In genomic region chr10:122140941-122141623, GRCh38 we compare ENCODE assay signal across 9 cellular contexts.
DNase-seq lines count a peak whose midpoint lies in the region; ATAC-seq and TF ChIP-seq lines count a peak whose summit lies in the region.
"Had no signal": no experiment of that assay in that cellular context is flagged by ENCODE, and none has a peak within 500 bp of the region (broad histone marks: within the 10 kb centered on the region; RNA-seq: fewer than 3 reads in every experiment).

No MANE protein-coding gene starts in this region.

- ATAC-seq in HG02798 (IDR thresholded peaks at IDR 0.05; ENCODE audit: poor library complexity, unreplicated experiment) = no peak

- H3K4me3 Mint-ChIP-seq in type B pancreatic cell = peak overlapping the region; percentile 20
- H3K4me3 Mint-ChIP-seq: mesothelial cell of epicardium had no signal

- H3K27me3 Mint-ChIP-seq in type B pancreatic cell = no peaks in the 10 kb centered on the region

- peaks cover 33% of the 10 kb centered on the region for H3K36me3 Mint-ChIP-seq in type B pancreatic cell

- no peak for TF ChIP-seq CTCF in type B pancreatic cell (conservative IDR thresholded peaks at IDR 0.05)

- peaks cover 55% of the 10 kb centered on the region for H3K4me1 Mint-ChIP-seq in type B pancreatic cell (ENCODE audit: unreplicated experiment)

- peak; percentile 57 for DNase-seq in NCI-H146 (lab: John Stamatoyannopoulos, UW)
- no peak for DNase-seq in NCI-H146 treated with DMSO at 0.1 percent for 48 hours (lab: John Stamatoyannopoulos, UW; ENCODE audit: unreplicated experiment)
- DNase-seq in astrocyte of the hippocampus (ENCODE audit: low read depth, low spot score) = peak; percentile 91
- peak; percentile 95 for DNase-seq in kidney tubule cell (ENCODE audit: low spot score)
- DNase-seq in type B pancreatic cell (ENCODE audit: extremely low spot score, unreplicated experiment) = no peak
- DNase-seq in NCI-H1417 (lab: John Stamatoyannopoulos, UW) = no peak
- no peak for DNase-seq in UCSD-AML1 (lab: John Stamatoyannopoulos, UW; ENCODE audit: unreplicated experiment)

- H3K27ac Mint-ChIP-seq in type B pancreatic cell = peak overlapping the region; percentile 73
- H3K27ac Mint-ChIP-seq: mesothelial cell of epicardium had no signal

- peaks cover 5% of the 10 kb centered on the region for H3K9me3 Mint-ChIP-seq in type B pancreatic cell

Comparison
In these comparisons a context has a peak if more than half of its experiments do, and no peak if none do; other contexts are left out.
1. DNase-seq: peak in NCI-H146 (single experiment), astrocyte of the hippocampus (single experiment) and kidney tubule cell (single experiment); none in NCI-H146 treated with DMSO at 0.1 percent for 48 hours (single experiment), type B pancreatic cell (single experiment), NCI-H1417 (0 of 3) and UCSD-AML1 (single experiment).